ENCODE assay signal across 14 cellular contexts in the genomic region with DNA sequence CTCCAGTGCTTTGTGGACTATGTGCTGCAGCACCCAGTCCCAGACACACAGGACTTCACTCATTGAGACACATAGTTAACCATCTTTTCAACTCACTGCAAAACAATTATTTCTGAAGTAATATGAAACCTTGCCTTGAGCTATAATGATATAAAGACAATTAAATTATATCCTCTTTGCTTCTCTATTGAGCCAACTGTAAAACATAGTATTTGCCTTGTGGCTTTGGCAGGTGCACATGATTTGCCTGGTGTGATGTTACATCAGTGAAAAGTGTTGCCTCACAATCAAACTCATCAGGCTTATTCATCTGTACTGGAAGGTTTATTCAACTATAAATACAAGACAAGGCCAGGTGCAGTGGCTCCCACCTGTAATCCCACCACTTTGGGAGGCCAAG.
DNase-seq lines count a peak whose midpoint lies in the region; ATAC-seq, FAIRE-seq and TF ChIP-seq lines count a peak whose summit lies in the region.
"Had no signal": no experiment of that assay in that cellular context is flagged by ENCODE, and none has a peak within 500 bp of the region (broad histone marks: within the 10 kb centered on the region; RNA-seq: fewer than 3 reads in every experiment).

No MANE protein-coding gene starts in this region.

- FAIRE-seq in GM19239 (lab: Jason Lieb, UNC), result no peak

- H3K4me1 ChIP-seq in PC-3 (ENCODE audit: insufficient read depth, low read length), result peaks cover 46% of the 10 kb centered on the region
- H3K4me1 ChIP-seq: uterus had no signal

- no peaks in the 10 kb centered on the region for H3K27me3 ChIP-seq in PC-3 (ENCODE audit: low read length)
- H3K27me3 ChIP-seq: uterus had no signal

- TF ChIP-seq CTCF in PC-3 (conservative IDR thresholded peaks at IDR 0.05; ENCODE audit: low read depth, low read length) (no peak), omental fat pad (IDR thresholded peaks at IDR 0.05) (no peak)

- POLR2A ChIA-PET in PC-3 (lab: Charles Lee; ENCODE audit: unreplicated experiment), result no interaction called here

- no peaks in the 10 kb centered on the region for H3F3A ChIP-seq in PC-3 (ENCODE audit: low read length, unreplicated experiment)

- CTCF ChIA-PET in PC-3 (lab: Charles Lee), result interaction anchor here (0.6 to 1.0 kb wide), 2 partner anchors 80 to 83 kb away, joined by 3 to 22 read pairs; no protein-coding TSS in a partner anchor

- no peak overlapping the region for H3K9ac ChIP-seq in PC-3 (ENCODE audit: low read length)
- H3K9ac ChIP-seq: KMS-11 had no signal

- H3K27ac ChIP-seq in PC-3 (ENCODE audit: low read length), result peak overlapping the region; percentile 68; the same call in 1 of the 2 replicates
- H3K27ac ChIP-seq: KMS-11, uterus had no signal

- DNase-seq in DMS79 treated with DMSO at 0.1 percent for 48 hours (lab: John Stamatoyannopoulos, UW) (peak; percentile 73), NCI-H2029 (lab: John Stamatoyannopoulos, UW) (peak; percentile 98), PC-3 (peak; percentile 43), fibroblast of peridontal ligament (ENCODE audit: extremely low read depth) (peak; percentile 19), NCI-H446 treated with DMSO at 0.1 percent for 48 hours (lab: John Stamatoyannopoulos, UW) (no peak), omental fat pad (ENCODE audit: low spot score) (no peak), GM19239 (ENCODE audit: insufficient read length, low spot score) (no peak)
- DNase-seq: activated T-cell treated with anti-CD3 and anti-CD28 coated beads, Interleukin-2, amount 50 U/mL, for 1 hour; aorta; GOT3; SW 1271; uterus had no signal

- H4K20me1 ChIP-seq in PC-3 (ENCODE audit: low read length), result no peaks in the 10 kb centered on the region

- no peak overlapping the region for H2AFZ ChIP-seq in PC-3 (ENCODE audit: low read length)

- H3K36me3 ChIP-seq in PC-3 (ENCODE audit: low read depth, low read length), result no peaks in the 10 kb centered on the region
- H3K36me3 ChIP-seq: uterus had no signal

- ATAC-seq in PC-3, result peak; percentile 48
- ATAC-seq in omental fat pad (ENCODE audit: low FRiP score), result no peak
- ATAC-seq in HG02852 (IDR thresholded peaks at IDR 0.05; ENCODE audit: unreplicated experiment), result no peak

- H3K4me3 ChIP-seq in PC-3 (ENCODE audit: low read length), result no peak overlapping the region
- H3K4me3 ChIP-seq: uterus had no signal

- no peaks in the 10 kb centered on the region for H3K9me2 ChIP-seq in PC-3 (replicated peaks; ENCODE audit: low read length)

- 0 out of 2 replicates have a peak overlapping the region, but pooled peaks have one; percentile 67 for H3K4me2 ChIP-seq in PC-3 (ENCODE audit: low read length)
- H3K4me2 ChIP-seq: KMS-11 had no signal

- intact Hi-C loops in PC-3 (cut with micrococcal nuclease), result loop anchor here (5.0 kb wide), 2 partner anchors 79 to 86 kb away; a partner anchor contains a TSS

- no peaks in the 10 kb centered on the region for H3K9me3 ChIP-seq in PC-3 (ENCODE audit: low read length)
- H3K9me3 ChIP-seq: uterus had no signal

- BruUV-seq in PC-3 (replicated peaks; lab: Mats Ljungman, UMichigan), result no TSS peak

- H3K79me2 ChIP-seq in PC-3 (ENCODE audit: low read length), result no peaks in the 10 kb centered on the region

Comparison
In these comparisons a context has a peak if more than half of its experiments do, and no peak if none do; other contexts are left out.
1. DNase-seq: peak in DMS79 treated with DMSO at 0.1 percent for 48 hours (single experiment), NCI-H2029 (single experiment), PC-3 (single experiment) and fibroblast of peridontal ligament (single experiment); none in NCI-H446 treated with DMSO at 0.1 percent for 48 hours (single experiment), omental fat pad (single experiment) and GM19239 (single experiment).